In the genomic region with DNA sequence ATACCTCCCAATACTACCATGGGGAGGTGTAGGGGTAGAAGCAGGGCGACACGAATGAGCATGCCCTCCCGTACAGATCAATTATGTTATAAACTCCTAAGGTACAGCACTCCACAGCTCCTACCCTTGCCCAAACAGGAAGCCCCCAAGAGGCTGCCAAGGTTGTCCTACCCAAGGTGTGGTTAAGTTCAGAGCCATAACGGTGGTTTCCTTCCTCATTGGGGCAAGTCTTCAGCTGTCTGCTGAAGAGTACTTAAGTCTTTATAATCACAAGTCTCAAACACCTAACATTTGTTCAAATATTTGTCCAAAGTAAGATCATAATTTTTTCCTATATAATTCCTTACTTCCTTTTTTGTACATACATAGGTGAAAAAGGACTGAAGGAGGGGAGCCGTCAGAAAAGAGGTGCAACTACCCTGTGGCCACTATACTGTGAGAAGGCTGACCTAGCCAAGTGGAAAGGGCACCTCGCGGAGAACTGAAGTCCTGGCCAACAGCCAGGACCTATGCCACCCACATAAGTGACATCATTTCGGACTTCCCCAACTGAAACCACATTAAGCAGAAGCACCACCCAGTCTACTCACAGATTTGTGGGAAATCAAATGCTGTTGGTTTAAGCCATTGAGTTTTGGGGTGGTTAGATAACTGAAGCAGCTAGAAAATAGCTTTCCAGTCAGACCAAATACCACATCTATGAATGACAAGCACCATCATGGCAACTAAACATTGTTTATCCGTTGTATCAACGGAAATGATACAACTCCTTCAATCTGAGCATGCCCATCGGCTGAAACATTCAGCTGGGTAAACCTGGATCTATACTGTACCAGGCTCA, we compare ENCODE assay signal across 8 cellular contexts. TPM values are rescaled to one million over a fixed set of nuclear protein-coding genes. Genes with fewer than 3 reads are reported as not detected.
DNase-seq lines count a peak whose midpoint lies in the region; ATAC-seq and TF ChIP-seq lines count a peak whose summit lies in the region.

No MANE protein-coding gene starts in this region.

- H3K9me3 ChIP-seq in tibial artery, result no peaks in the 10 kb centered on the region

- no peak overlapping the region for H3K4me3 ChIP-seq in tibial artery

- peaks cover 0 to under 1% (median 0%) of the 10 kb centered on the region in 3 donors for H3K36me3 ChIP-seq in tibial artery

- ATAC-seq in HG02943 (IDR thresholded peaks at IDR 0.05; ENCODE audit: low read depth, unreplicated experiment), result peak; percentile 46

- intact Hi-C loops in tibial artery (cut with DNase I; ENCODE audit: low total_unique reads), result loop anchor here (10.0 kb wide), 1 partner anchor 388 kb away; a partner anchor contains a TSS

- no peak overlapping the region for H3K27ac ChIP-seq in tibial artery

- H3K4me1 ChIP-seq in tibial artery, result peaks cover 0 to 31% (median 21%) of the 10 kb centered on the region in 4 donors

- peak; percentile 41 for DNase-seq in CMK (ENCODE audit: low read depth)
- peak; percentile 59 for DNase-seq in SHP77 treated with DMSO at 0.1 percent for 48 hours (lab: John Stamatoyannopoulos, UW)
- peak; percentile 89 for DNase-seq in activated effector memory CD4-positive, alpha-beta T cell treated with anti-CD3 and anti-CD28 coated beads, Interleukin-2, amount 50 U/mL, for 16 hours
- DNase-seq in lung microvascular endothelial cell (ENCODE audit: low read depth in 2 of 2), result peak; percentile 11 to 77
- peak; percentile 44 to 69 for DNase-seq in tibial artery
- no peak for DNase-seq in islet precursor cell
- no peak for DNase-seq in superior temporal gyrus (ENCODE audit: extremely low spot score)

- H3K27me3 ChIP-seq in tibial artery, result no peaks in the 10 kb centered on the region

- TF ChIP-seq CTCF in tibial artery (IDR thresholded peaks at IDR 0.05), result no peak

RNA-seq across cellular contexts. Expression of a gene that starts 2.9 kb away (rescaled TPM):
- total RNA-seq in lung microvascular endothelial cell, result 8.3 and 10.9 TPM in 2 replicates

Comparison
In these comparisons a context has a peak if more than half of its experiments do, and no peak if none do; other contexts are left out.
1. DNase-seq: peak in CMK (single experiment), SHP77 treated with DMSO at 0.1 percent for 48 hours (single experiment), activated effector memory CD4-positive, alpha-beta T cell treated with anti-CD3 and anti-CD28 coated beads, Interleukin-2, amount 50 U/mL, for 16 hours (single experiment), lung microvascular endothelial cell (2 of 2) and tibial artery (2 of 2); none in islet precursor cell (single experiment) and superior temporal gyrus (single experiment).